In genomic region chr2:190694479-190694878, GRCh38 we compare ENCODE assay signal across 1 cellular context.
TF ChIP-seq lines count a peak whose summit lies in the region.

No MANE protein-coding gene starts in this region.

TF ChIP-seq in WTC11, 78 proteins besides CTCF, POLR2A, EP300 and RAD21 (continued from another document):
- TF ChIP-seq AR (CRISPR knock-in tag; IDR thresholded peaks at IDR 0.05), result no peak
- no peak for TF ChIP-seq PRRX2 (CRISPR knock-in tag; IDR thresholded peaks at IDR 0.05)
